2 cellular contexts compared by ENCODE assay signal in the genomic region with DNA sequence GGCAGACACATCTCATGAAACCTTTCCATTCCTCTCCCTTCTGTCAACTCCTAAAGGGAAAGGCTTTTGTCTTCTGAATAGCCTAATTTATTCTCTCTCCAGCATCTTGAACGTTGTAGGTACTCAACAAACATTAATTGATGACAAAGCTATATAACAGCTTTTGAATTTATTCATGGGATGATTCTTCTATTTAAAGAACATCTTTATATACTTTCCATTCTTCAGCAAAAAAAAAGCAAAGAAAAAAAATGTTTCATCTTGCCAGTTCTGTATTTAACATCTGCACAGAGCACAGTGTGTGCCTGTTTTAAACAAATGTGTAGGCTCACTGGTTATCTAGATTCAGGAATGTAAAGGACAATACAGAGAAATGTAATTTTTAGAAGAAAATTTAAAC.
TF ChIP-seq lines count a peak whose summit lies in the region.

No MANE protein-coding gene starts in this region.

TF ChIP-seq in A549, 52 proteins besides CTCF, POLR2A, EP300 and RAD21:
- TF ChIP-seq MAFK (IDR thresholded peaks at IDR 0.05; ENCODE audit: partially characterized antibody) (peak; percentile 9), NR3C1 (IDR thresholded peaks at IDR 0.05) (no peak), KDM5A (IDR thresholded peaks at IDR 0.05) (no peak), ZSCAN20 (CRISPR knock-in tag; IDR thresholded peaks at IDR 0.05) (no peak)
- TF ChIP-seq, protein P1, sequence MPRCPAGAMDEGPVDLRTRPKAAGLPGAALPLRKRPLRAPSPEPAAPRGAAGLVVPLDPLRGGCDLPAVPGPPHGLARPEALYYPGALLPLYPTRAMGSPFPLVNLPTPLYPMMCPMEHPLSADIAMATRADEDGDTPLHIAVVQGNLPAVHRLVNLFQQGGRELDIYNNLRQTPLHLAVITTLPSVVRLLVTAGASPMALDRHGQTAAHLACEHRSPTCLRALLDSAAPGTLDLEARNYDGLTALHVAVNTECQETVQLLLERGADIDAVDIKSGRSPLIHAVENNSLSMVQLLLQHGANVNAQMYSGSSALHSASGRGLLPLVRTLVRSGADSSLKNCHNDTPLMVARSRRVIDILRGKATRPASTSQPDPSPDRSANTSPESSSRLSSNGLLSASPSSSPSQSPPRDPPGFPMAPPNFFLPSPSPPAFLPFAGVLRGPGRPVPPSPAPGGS (IDR thresholded peaks at IDR 0.05) = no peak

TF ChIP-seq in HepG2, 621 proteins besides CTCF, POLR2A, EP300 and RAD21 (continued from another document):
- TF ChIP-seq MAFK (conservative IDR thresholded peaks at IDR 0.05 in 1 of 2, IDR thresholded peaks at IDR 0.05 in 1 of 2; ENCODE audit: low read length in 2 of 2) = peak in 1 of 2 experiments; percentile 50; a peak in 2 of 4 replicates
